1 cellular context compared by ENCODE assay signal in genomic region chr4:121185960-121186359, GRCh38.
TF ChIP-seq lines count a peak whose summit lies in the region.

No MANE protein-coding gene starts in this region.

TF ChIP-seq in GM23338, 12 proteins besides CTCF, POLR2A, EP300 and RAD21 (continued from another document):
- TF ChIP-seq, protein P1, sequence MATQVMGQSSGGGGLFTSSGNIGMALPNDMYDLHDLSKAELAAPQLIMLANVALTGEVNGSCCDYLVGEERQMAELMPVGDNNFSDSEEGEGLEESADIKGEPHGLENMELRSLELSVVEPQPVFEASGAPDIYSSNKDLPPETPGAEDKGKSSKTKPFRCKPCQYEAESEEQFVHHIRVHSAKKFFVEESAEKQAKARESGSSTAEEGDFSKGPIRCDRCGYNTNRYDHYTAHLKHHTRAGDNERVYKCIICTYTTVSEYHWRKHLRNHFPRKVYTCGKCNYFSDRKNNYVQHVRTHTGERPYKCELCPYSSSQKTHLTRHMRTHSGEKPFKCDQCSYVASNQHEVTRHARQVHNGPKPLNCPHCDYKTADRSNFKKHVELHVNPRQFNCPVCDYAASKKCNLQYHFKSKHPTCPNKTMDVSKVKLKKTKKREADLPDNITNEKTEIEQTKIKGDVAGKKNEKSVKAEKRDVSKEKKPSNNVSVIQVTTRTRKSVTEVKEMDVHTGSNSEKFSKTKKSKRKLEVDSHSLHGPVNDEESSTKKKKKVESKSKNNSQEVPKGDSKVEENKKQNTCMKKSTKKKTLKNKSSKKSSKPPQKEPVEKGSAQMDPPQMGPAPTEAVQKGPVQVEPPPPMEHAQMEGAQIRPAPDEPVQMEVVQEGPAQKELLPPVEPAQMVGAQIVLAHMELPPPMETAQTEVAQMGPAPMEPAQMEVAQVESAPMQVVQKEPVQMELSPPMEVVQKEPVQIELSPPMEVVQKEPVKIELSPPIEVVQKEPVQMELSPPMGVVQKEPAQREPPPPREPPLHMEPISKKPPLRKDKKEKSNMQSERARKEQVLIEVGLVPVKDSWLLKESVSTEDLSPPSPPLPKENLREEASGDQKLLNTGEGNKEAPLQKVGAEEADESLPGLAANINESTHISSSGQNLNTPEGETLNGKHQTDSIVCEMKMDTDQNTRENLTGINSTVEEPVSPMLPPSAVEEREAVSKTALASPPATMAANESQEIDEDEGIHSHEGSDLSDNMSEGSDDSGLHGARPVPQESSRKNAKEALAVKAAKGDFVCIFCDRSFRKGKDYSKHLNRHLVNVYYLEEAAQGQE (IDR thresholded peaks at IDR 0.05; ENCODE audit: unreplicated experiment), result no peak
